In the genomic region with DNA sequence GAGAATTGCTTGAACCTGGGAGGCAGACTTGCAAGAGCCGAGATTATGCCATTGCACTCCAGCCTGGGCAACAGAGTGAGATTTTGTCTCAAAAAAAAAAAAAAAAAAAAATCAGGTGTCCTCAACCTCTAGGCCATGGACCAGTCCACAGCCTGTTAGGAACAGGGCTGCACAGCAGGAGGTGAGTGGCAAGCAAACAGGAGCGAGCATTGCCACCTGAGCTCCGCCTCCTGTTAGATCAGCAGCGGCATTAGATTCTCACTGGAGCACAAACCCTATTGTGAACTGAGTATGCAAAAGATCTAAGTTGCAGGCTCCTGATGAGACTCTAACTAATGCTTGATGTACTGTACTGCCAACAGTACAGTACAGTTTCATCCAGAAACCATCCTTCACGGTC, we compare ENCODE assay signal across 1 cellular context.
TF ChIP-seq lines count a peak whose summit lies in the region.

No MANE protein-coding gene starts in this region.

TF ChIP-seq in WTC11, 78 proteins besides CTCF, POLR2A, EP300 and RAD21 (continued from another document):
- TF ChIP-seq, protein P1, sequence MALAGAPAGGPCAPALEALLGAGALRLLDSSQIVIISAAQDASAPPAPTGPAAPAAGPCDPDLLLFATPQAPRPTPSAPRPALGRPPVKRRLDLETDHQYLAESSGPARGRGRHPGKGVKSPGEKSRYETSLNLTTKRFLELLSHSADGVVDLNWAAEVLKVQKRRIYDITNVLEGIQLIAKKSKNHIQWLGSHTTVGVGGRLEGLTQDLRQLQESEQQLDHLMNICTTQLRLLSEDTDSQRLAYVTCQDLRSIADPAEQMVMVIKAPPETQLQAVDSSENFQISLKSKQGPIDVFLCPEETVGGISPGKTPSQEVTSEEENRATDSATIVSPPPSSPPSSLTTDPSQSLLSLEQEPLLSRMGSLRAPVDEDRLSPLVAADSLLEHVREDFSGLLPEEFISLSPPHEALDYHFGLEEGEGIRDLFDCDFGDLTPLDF (CRISPR knock-in tag; IDR thresholded peaks at IDR 0.05): no peak
- no peak for TF ChIP-seq ETV6 (CRISPR knock-in tag; IDR thresholded peaks at IDR 0.05)
- TF ChIP-seq FOXP4 (CRISPR knock-in tag; IDR thresholded peaks at IDR 0.05): no peak
- no peak for TF ChIP-seq ZBTB21 (CRISPR knock-in tag; IDR thresholded peaks at IDR 0.05; ENCODE audit: borderline replicate concordance)
- TF ChIP-seq RORB (CRISPR knock-in tag; IDR thresholded peaks at IDR 0.05): no peak
